33 cellular contexts compared by ENCODE assay signal in the genomic region with DNA sequence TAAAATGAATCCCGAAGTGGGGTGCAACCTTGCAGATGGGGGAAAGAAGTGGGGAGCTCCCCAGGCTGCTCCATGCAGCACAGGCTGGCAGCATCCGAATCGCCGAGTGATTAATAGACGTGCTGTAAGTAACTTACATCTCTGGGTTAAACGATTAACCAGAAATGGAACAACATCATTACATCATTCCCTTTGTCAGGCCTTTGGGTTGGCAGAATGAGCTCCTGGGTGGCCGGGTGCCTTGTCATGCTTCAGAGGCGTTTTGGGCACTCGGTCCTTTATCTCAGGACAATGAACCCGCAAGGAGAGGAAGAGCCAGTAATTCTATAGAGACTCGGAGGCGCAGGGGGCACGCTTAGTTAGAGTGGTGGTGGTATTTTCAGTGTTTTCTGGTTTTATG.
"Had no signal": no experiment of that assay in that cellular context is flagged by ENCODE, and none has a peak within 500 bp of the region (broad histone marks: within the 10 kb centered on the region; RNA-seq: fewer than 3 reads in every experiment).

No MANE protein-coding gene starts in this region.

- ATAC-seq: activated CD4-positive, CD25-positive, alpha-beta regulatory T cell treated with anti-CD3 and anti-CD28 coated beads, Interleukin-2, amount 50 U/mL, for 24 hours; activated CD8-positive, alpha-beta T cell treated with anti-CD3 and anti-CD28 coated beads for 36 hours; activated T-cell treated with anti-CD3 and anti-CD28 coated beads, Interleukin-2, amount 50 U/mL, for 4 hours; activated T-helper 17 cell treated with anti-CD3 and anti-CD28 coated beads, Interleukin-2, amount 50 U/mL, for 72 hours; foreskin keratinocyte; gastrocnemius medialis; heart left ventricle; T-helper 17 cell had no signal

- H3K4me1 Mint-ChIP-seq: activated B cell treated with CpG ODN at 0.5 μM for 24 hours; activated T-helper 17 cell treated with anti-CD3 and anti-CD28 coated beads, Interleukin-2, amount 50 U/mL, for 72 hours; central memory CD8-positive, alpha-beta T cell; endodermal cell; T-helper 17 cell had no signal

- H3K27me3 ChIP-seq: brain microvascular endothelial cell, foreskin keratinocyte, gastrocnemius medialis had no signal

- H3K36me3 ChIP-seq: brain microvascular endothelial cell, esophagus muscularis mucosa, gastrocnemius medialis, heart left ventricle, WERI-Rb-1 had no signal

- H3K4me1 ChIP-seq: esophagus muscularis mucosa, foreskin keratinocyte, gastrocnemius medialis, heart left ventricle had no signal

- H3K4me3 Mint-ChIP-seq: activated B cell treated with CpG ODN at 0.5 μM for 24 hours; activated CD8-positive, alpha-beta T cell treated with anti-CD3 and anti-CD28 coated beads for 36 hours; activated naive CD8-positive, alpha-beta T cell; activated T-cell treated with anti-CD3 and anti-CD28 coated beads, Interleukin-2, amount 50 U/mL, for 4 hours; activated T-helper 17 cell treated with anti-CD3 and anti-CD28 coated beads, Interleukin-2, amount 50 U/mL, for 72 hours; central memory CD8-positive, alpha-beta T cell; dendritic cell treated with granulocyte-macrophage colony-stimulating factor and Interleukin-4, amounts not matched to agents 40 ng/mL and 50 ng/mL, for 4 days; endodermal cell; T-helper 17 cell; T-helper 2 cell treated with Interferon-gamma antibody and Interleukin-4, amounts not matched to agents 5 μg/mL and 100 μg/mL, for 36 hours had no signal

- DNase-seq: activated B cell treated with CpG ODN at 0.5 μM for 24 hours; activated CD4-positive, alpha-beta T cell treated with anti-CD3 and anti-CD28 coated beads for 48 hours; activated CD4-positive, alpha-beta T cell treated with anti-CD3 and anti-CD28 coated beads, Interleukin-2, amount 50 U/mL, for 1 hour; activated CD4-positive, alpha-beta T cell treated with anti-CD3 and anti-CD28 coated beads, Interleukin-2, amount 50 U/mL, for 48 hours; activated CD8-positive, alpha-beta memory T cell treated with anti-CD3 and anti-CD28 coated beads for 24 hours; activated CD8-positive, alpha-beta T cell treated with anti-CD3 and anti-CD28 coated beads for 36 hours; activated effector memory CD4-positive, alpha-beta T cell treated with Interleukin-2 at 50 U/mL for 16 hours; activated gamma-delta T cell treated with Interleukin-2 at 50 U/mL for 16 hours; activated naive CD4-positive, alpha-beta T cell treated with anti-CD3 and anti-CD28 coated beads, Interleukin-2, amount 50 U/mL, for 16 hours; activated naive CD4-positive, alpha-beta T cell treated with Interleukin-2 at 50 U/mL for 16 hours; activated T-cell treated with anti-CD3 and anti-CD28 coated beads, Interleukin-2, amount 50 U/mL, for 4 hours; amniotic stem cell; anterior cingulate cortex; brain microvascular endothelial cell; dorsolateral prefrontal cortex; effector memory CD4-positive, alpha-beta T cell; endodermal cell; erythroblast; foreskin keratinocyte; gastrocnemius medialis; glutamatergic neuron; heart left ventricle; T-helper 17 cell; T1000; WERI-Rb-1 had no signal

- H3K9me3 Mint-ChIP-seq: activated B cell treated with CpG ODN at 0.5 μM for 24 hours; activated CD8-positive, alpha-beta T cell treated with anti-CD3 and anti-CD28 coated beads for 36 hours; activated T-cell treated with anti-CD3 and anti-CD28 coated beads, Interleukin-2, amount 50 U/mL, for 4 hours; activated T-helper 17 cell treated with anti-CD3 and anti-CD28 coated beads, Interleukin-2, amount 50 U/mL, for 72 hours; central memory CD8-positive, alpha-beta T cell; dendritic cell treated with granulocyte-macrophage colony-stimulating factor and Interleukin-4, amounts not matched to agents 40 ng/mL and 50 ng/mL, for 4 days; endodermal cell; T-helper 2 cell treated with Interferon-gamma antibody and Interleukin-4, amounts not matched to agents 5 μg/mL and 100 μg/mL, for 36 hours had no signal

- H3K27ac Mint-ChIP-seq: activated B cell treated with CpG ODN at 0.5 μM for 24 hours; activated CD8-positive, alpha-beta T cell treated with anti-CD3 and anti-CD28 coated beads for 36 hours; activated naive CD8-positive, alpha-beta T cell; activated T-helper 17 cell treated with anti-CD3 and anti-CD28 coated beads, Interleukin-2, amount 50 U/mL, for 72 hours; dendritic cell treated with granulocyte-macrophage colony-stimulating factor and Interleukin-4, amounts not matched to agents 40 ng/mL and 50 ng/mL, for 4 days; endodermal cell; T-helper 17 cell; T-helper 2 cell treated with Interferon-gamma antibody and Interleukin-4, amounts not matched to agents 5 μg/mL and 100 μg/mL, for 36 hours had no signal

- H3K27ac ChIP-seq: brain microvascular endothelial cell, coronary artery, dorsolateral prefrontal cortex, esophagus muscularis mucosa, foreskin keratinocyte, gastrocnemius medialis, heart left ventricle, WERI-Rb-1 had no signal

- H3K27me3 Mint-ChIP-seq: activated B cell treated with CpG ODN at 0.5 μM for 24 hours; activated CD8-positive, alpha-beta T cell treated with anti-CD3 and anti-CD28 coated beads for 36 hours; activated T-helper 17 cell treated with anti-CD3 and anti-CD28 coated beads, Interleukin-2, amount 50 U/mL, for 72 hours; dendritic cell treated with granulocyte-macrophage colony-stimulating factor and Interleukin-4, amounts not matched to agents 40 ng/mL and 50 ng/mL, for 4 days had no signal

- H3K9me3 ChIP-seq: esophagus muscularis mucosa, gastrocnemius medialis, heart left ventricle had no signal

- H3K4me3 ChIP-seq: coronary artery, dorsolateral prefrontal cortex, esophagus muscularis mucosa, gastrocnemius medialis, heart left ventricle had no signal
